Comparison of ENCODE assay signal across 21 cellular contexts in genomic region chr9:37325778-37326177, GRCh38.
DNase-seq lines count a peak whose midpoint lies in the region; TF ChIP-seq lines count a peak whose summit lies in the region.
"Had no signal": no experiment of that assay in that cellular context is flagged by ENCODE, and none has a peak within 500 bp of the region (broad histone marks: within the 10 kb centered on the region; RNA-seq: fewer than 3 reads in every experiment).

No MANE protein-coding gene starts in this region.

- H3K27ac Mint-ChIP-seq in immature natural killer cell = no peak overlapping the region
- H3K27ac Mint-ChIP-seq: CD4-positive, alpha-beta memory T cell; T-cell had no signal

- H3K4me3 ChIP-seq in choroid plexus epithelial cell (ENCODE audit: low read depth, low read length) = no peak overlapping the region
- H3K4me3 ChIP-seq: ascending aorta, left lung, mucosa of descending colon, upper lobe of right lung had no signal

- TF ChIP-seq CTCF in choroid plexus epithelial cell (conservative IDR thresholded peaks at IDR 0.05; ENCODE audit: low read depth, low read length) = no peak

- no peaks in the 10 kb centered on the region for H3K9me3 Mint-ChIP-seq in immature natural killer cell
- H3K9me3 Mint-ChIP-seq: CD4-positive, alpha-beta memory T cell; stimulated activated memory B cell treated with anti-CD40 and anti-IgM and Interleukin-4, amounts not matched to agents 10 μg/mL and 1 μg/mL and 100 μg/mL, for 72 hours; T-cell had no signal

- no peaks in the 10 kb centered on the region for H3K27me3 Mint-ChIP-seq in immature natural killer cell (ENCODE audit: low read depth in 3 of 3)
- H3K27me3 Mint-ChIP-seq: CD4-positive, alpha-beta memory T cell; stimulated activated memory B cell treated with anti-CD40 and anti-IgM and Interleukin-4, amounts not matched to agents 10 μg/mL and 1 μg/mL and 100 μg/mL, for 72 hours; T-cell had no signal

- H3K4me1 Mint-ChIP-seq in immature natural killer cell = peaks cover 0 to 14% of the 10 kb centered on the region in 2 donors
- H3K4me1 Mint-ChIP-seq: CD4-positive, alpha-beta memory T cell had no signal

- peaks cover 3 to 9% (median 4%) of the 10 kb centered on the region in 3 donors for H3K36me3 Mint-ChIP-seq in immature natural killer cell

- no peak overlapping the region for H3K4me3 Mint-ChIP-seq in immature natural killer cell
- H3K4me3 Mint-ChIP-seq: CD4-positive, alpha-beta memory T cell; stimulated activated memory B cell treated with anti-CD40 and anti-IgM and Interleukin-4, amounts not matched to agents 10 μg/mL and 1 μg/mL and 100 μg/mL, for 72 hours; T-cell had no signal

- DNase-seq in NCI-H2107 treated with DMSO at 0.1 percent for 48 hours (lab: John Stamatoyannopoulos, UW; ENCODE audit: unreplicated experiment) (peak; percentile 2), NCI-H2107 (lab: John Stamatoyannopoulos, UW) (no peak), NAMALWA (ENCODE audit: low spot score) (peak; percentile 79), choroid plexus epithelial cell (ENCODE audit: low read depth) (peak; percentile 35), renal cortical epithelial cell (ENCODE audit: low read depth) (peak; percentile 50), immature natural killer cell (no peak), NCI-H748 treated with DMSO at 0.1 percent for 48 hours (lab: John Stamatoyannopoulos, UW) (no peak)
- no peak for DNase-seq in effector CD8-positive, alpha-beta T cell (lab: John Stamatoyannopoulos, UW)
- DNase-seq: activated CD4-positive, alpha-beta T cell treated with anti-CD3 and anti-CD28 coated beads, Interleukin-2, amount 50 U/mL, for 48 hours; activated naive CD4-positive, alpha-beta T cell treated with Interleukin-2 at 50 U/mL for 16 hours; CD4-positive, alpha-beta memory T cell; DMS79; left lung; nucleus accumbens; retina; stimulated activated CD4-positive, alpha-beta T cell treated with anti-CD3 and anti-CD28 coated beads, Interleukin-15, amount 100 ng/mL, for 24 hours; T-cell; upper lobe of right lung had no signal

Comparison
In these comparisons a context has a peak if more than half of its experiments do, and no peak if none do; other contexts are left out.
1. DNase-seq: peak in NCI-H2107 treated with DMSO at 0.1 percent for 48 hours (single experiment), NAMALWA (single experiment), choroid plexus epithelial cell (single experiment) and renal cortical epithelial cell (single experiment); none in NCI-H2107 (single experiment), immature natural killer cell (0 of 3), NCI-H748 treated with DMSO at 0.1 percent for 48 hours (single experiment) and effector CD8-positive, alpha-beta T cell (single experiment).